In genomic region chr19:39970674-39971379, GRCh38 we compare ENCODE assay signal across 8 cellular contexts. TPM values are rescaled to one million over a fixed set of nuclear protein-coding genes. Genes with fewer than 3 reads are reported as not detected.
DNase-seq lines count a peak whose midpoint lies in the region; ATAC-seq and TF ChIP-seq lines count a peak whose summit lies in the region.

Gene PSMC4 (plus strand): TSS chr19:39971165. CDS start chr19:39971203, 38 bp downstream.

- peaks cover 0 to 15% (median 0%) of the 10 kb centered on the region in 7 donors for H3K27me3 ChIP-seq in heart right ventricle

- intact Hi-C loops in heart right ventricle (cut with DNase I) = loop anchor here in 6 of 10 donors (1.0 to 5.0 kb wide), 6 partner anchors 26 to 179 kb away; partner anchors contain the start of genes ZNF546 (in 3 of the 6) and FBL (in 2 of the 6)
- intact Hi-C loops in posterior vena cava (cut with DNase I) = loop anchor here in 1 of 2 donors (10.0 kb wide), 1 partner anchor 126 kb away; the partner anchor contains the start of gene FBL

- H3K4me1 ChIP-seq in heart right ventricle = peaks cover 8 to 33% (median 16%) of the 10 kb centered on the region in 9 donors

- peak; percentile 98 for ATAC-seq in HG02840 (IDR thresholded peaks at IDR 0.05; ENCODE audit: low FRiP score, unreplicated experiment)
- peak; percentile 99 to 100 (median 100) for ATAC-seq in heart right ventricle

- H3K36me3 ChIP-seq in heart right ventricle = peaks cover 0 to 39% (median 27%) of the 10 kb centered on the region in 9 donors

- DNase-seq in NCI-H1436 treated with DMSO at 0.1 percent for 48 hours (lab: John Stamatoyannopoulos, UW) (peak; percentile 88), T-helper 1 cell (peak; percentile 95 to 99 (median 97)), amniotic epithelial cell (ENCODE audit: low read depth) (peak; percentile 99), heart right ventricle (peak; percentile 97 to 98), posterior vena cava (ENCODE audit: low spot score) (peak; percentile 99), ureter (ENCODE audit: low spot score) (peak; percentile 98)

- H3K4me3 ChIP-seq in GM12875 (ENCODE audit: low read depth, low read length) = peak within 1 kb of the TSS; percentile 83
- peak within 1 kb of the TSS; percentile 69 to 90 (median 82) for H3K4me3 ChIP-seq in heart right ventricle

- TF ChIP-seq CTCF in GM12875 (IDR thresholded peaks at IDR 0.05; ENCODE audit: borderline replicate concordance, insufficient read depth, low read depth, low read length) = peak; percentile 91
- peak; percentile 31 to 95 (median 79) for TF ChIP-seq CTCF in heart right ventricle (IDR thresholded peaks at IDR 0.05)

- no peaks in the 10 kb centered on the region for H3K9me3 ChIP-seq in heart right ventricle

- H3K27ac ChIP-seq in heart right ventricle = peak within 1 kb of the TSS; percentile 70 to 96 (median 92)

- 1% methylated on average over 47 of the region's 47 CpGs for WGBS in heart right ventricle, 2 donors

RNA-seq across cellular contexts. Expression of gene PSMC4, which starts in this region (rescaled TPM):
- total RNA-seq in heart right ventricle = 10 to 100 TPM; 64.1 to 86.5 (median 78.1) TPM
- polyA plus RNA-seq in heart right ventricle = 100 to 1,000 TPM in 1 of 2 donors, 10 to 100 TPM in 1; 81.9 to 111 TPM
- total RNA-seq in posterior vena cava = 10 to 100 TPM; 59.0 to 67.1 TPM
- 97.6 TPM for total RNA-seq in ureter

Comparison
In these comparisons a context has a peak if more than half of its experiments do, and no peak if none do; other contexts are left out.
1. Peak in every context shown above with its lines: DNase-seq, ATAC-seq, H3K4me3 ChIP-seq and H3K27ac ChIP-seq.